Comparison of ENCODE assay signal across 26 cellular contexts in genomic region chr10:99521474-99522077, GRCh38. TPM values are rescaled to one million over a fixed set of nuclear protein-coding genes. Genes with fewer than 3 reads are reported as not detected.
DNase-seq lines count a peak whose midpoint lies in the region; ATAC-seq and TF ChIP-seq lines count a peak whose summit lies in the region.
"Had no signal": no experiment of that assay in that cellular context is flagged by ENCODE, and none has a peak within 500 bp of the region (broad histone marks: within the 10 kb centered on the region; RNA-seq: fewer than 3 reads in every experiment).

No MANE protein-coding gene starts in this region.

- no peaks in the 10 kb centered on the region for H3K9me3 ChIP-seq in colonic mucosa
- H3K9me3 ChIP-seq in psoas muscle: no peaks in the 10 kb centered on the region
- H3K9me3 ChIP-seq: ascending aorta, esophagus muscularis mucosa, MG63 had no signal

- H3K4me1 ChIP-seq in colonic mucosa: peaks cover 8% of the 10 kb centered on the region
- peaks cover 10% of the 10 kb centered on the region for H3K4me1 ChIP-seq in psoas muscle
- H3K4me1 ChIP-seq: ascending aorta had no signal

- H3K9ac ChIP-seq in colonic mucosa (ENCODE audit: low read depth in 2 of 2, low read length in 2 of 2): peak overlapping the region in 1 of 2 donors; percentile 24

- H3K27ac Mint-ChIP-seq in activated CD8-positive, alpha-beta T cell treated with anti-CD3 and anti-CD28 coated beads, Interleukin-2, amount 10 ng/mL, durations not matched to agents 7 days and 5 days: no peak overlapping the region
- no peak overlapping the region for H3K27ac Mint-ChIP-seq in stimulated activated naive CD8-positive, alpha-beta T cell treated with anti-CD3 and anti-CD28 coated beads, Interleukin-15, amount 100 ng/mL, for 72 hours
- H3K27ac Mint-ChIP-seq: activated naive CD4-positive, alpha-beta T cell treated with anti-CD3 and anti-CD28 coated beads, Interleukin-2, amount 50 U/mL, for 24 hours; activated T-cell treated with anti-CD3 and anti-CD28 coated beads, Interleukin-2, amount 50 U/mL, for 72 hours had no signal

- POLR2A ChIA-PET in activated CD8-positive, alpha-beta T cell treated with anti-CD3 and anti-CD28 coated beads, Interleukin-2, amount 10 ng/mL, durations not matched to agents 7 days and 5 days (lab: Charles Lee): no interaction called here

- H3K27ac ChIP-seq in colonic mucosa: peak overlapping the region; percentile 66
- H3K27ac ChIP-seq in psoas muscle: no peak overlapping the region
- H3K27ac ChIP-seq: ascending aorta, esophagus muscularis mucosa, skin epidermis had no signal

- H3K4me3 ChIP-seq in colonic mucosa (no peak overlapping the region), psoas muscle (peak overlapping the region; percentile 9)
- H3K4me3 ChIP-seq: ascending aorta, esophagus muscularis mucosa, lung, MG63, skin epidermis had no signal

- CTCF ChIA-PET in activated CD8-positive, alpha-beta T cell treated with anti-CD3 and anti-CD28 coated beads, Interleukin-2, amount 10 ng/mL, durations not matched to agents 7 days and 5 days (lab: Charles Lee): no interaction called here

- no peaks in the 10 kb centered on the region for H3K36me3 Mint-ChIP-seq in activated CD8-positive, alpha-beta T cell treated with anti-CD3 and anti-CD28 coated beads, Interleukin-2, amount 10 ng/mL, durations not matched to agents 7 days and 5 days (ENCODE audit: low read depth)
- H3K36me3 Mint-ChIP-seq: activated naive CD4-positive, alpha-beta T cell treated with anti-CD3 and anti-CD28 coated beads, Interleukin-2, amount 50 U/mL, for 24 hours; naive thymus-derived CD8-positive, alpha-beta T cell had no signal

- H3K27me3 ChIP-seq in colonic mucosa (peaks cover 62% of the 10 kb centered on the region), psoas muscle (ENCODE audit: insufficient read depth in 3 of 3, low read length in 2 of 3) (peaks cover 10 to 75% (median 52%) of the 10 kb centered on the region in 3 donors)
- H3K27me3 ChIP-seq: MG63 had no signal

- TF ChIP-seq CTCF in colonic mucosa (IDR thresholded peaks at IDR 0.05) (no peak), psoas muscle (IDR thresholded peaks at IDR 0.05) (no peak)

- peaks cover 61% of the 10 kb centered on the region for H3K27me3 Mint-ChIP-seq in activated CD8-positive, alpha-beta T cell treated with anti-CD3 and anti-CD28 coated beads, Interleukin-2, amount 10 ng/mL, durations not matched to agents 7 days and 5 days (ENCODE audit: low read depth)
- H3K27me3 Mint-ChIP-seq in stimulated activated naive CD8-positive, alpha-beta T cell treated with anti-CD3 and anti-CD28 coated beads, Interleukin-15, amount 100 ng/mL, for 72 hours: peaks cover 77% of the 10 kb centered on the region

- no peaks in the 10 kb centered on the region for H3K36me3 ChIP-seq in colonic mucosa
- H3K36me3 ChIP-seq in psoas muscle (ENCODE audit: insufficient read depth in 1 of 2, low read depth in 1 of 2): no peaks in the 10 kb centered on the region
- H3K36me3 ChIP-seq: ascending aorta, esophagus muscularis mucosa, MG63 had no signal

- intact Hi-C loops in colonic mucosa (cut with DNase I) (no loop called here), psoas muscle (cut with DNase I) (no loop called here)

- no peak overlapping the region for H3K4me3 Mint-ChIP-seq in activated CD8-positive, alpha-beta T cell treated with anti-CD3 and anti-CD28 coated beads, Interleukin-2, amount 10 ng/mL, durations not matched to agents 7 days and 5 days
- no peak overlapping the region for H3K4me3 Mint-ChIP-seq in stimulated activated naive CD8-positive, alpha-beta T cell treated with anti-CD3 and anti-CD28 coated beads, Interleukin-15, amount 100 ng/mL, for 72 hours
- H3K4me3 Mint-ChIP-seq: activated naive CD4-positive, alpha-beta T cell treated with anti-CD3 and anti-CD28 coated beads, Interleukin-2, amount 50 U/mL, for 24 hours; activated T-cell treated with anti-CD3 and anti-CD28 coated beads, Interleukin-2, amount 50 U/mL, for 72 hours; central memory CD8-positive, alpha-beta T cell; naive thymus-derived CD8-positive, alpha-beta T cell had no signal

- WGBS in psoas muscle, 3 donors: 11 to 13% (median 11%) methylated on average over 42 to 44 of the region's 44 CpGs

- no peaks in the 10 kb centered on the region for H3K9me3 Mint-ChIP-seq in activated CD8-positive, alpha-beta T cell treated with anti-CD3 and anti-CD28 coated beads, Interleukin-2, amount 10 ng/mL, durations not matched to agents 7 days and 5 days (ENCODE audit: insufficient read depth)
- H3K9me3 Mint-ChIP-seq in stimulated activated naive CD8-positive, alpha-beta T cell treated with anti-CD3 and anti-CD28 coated beads, Interleukin-15, amount 100 ng/mL, for 72 hours: no peaks in the 10 kb centered on the region
- H3K9me3 Mint-ChIP-seq: activated naive CD4-positive, alpha-beta T cell treated with anti-CD3 and anti-CD28 coated beads, Interleukin-2, amount 50 U/mL, for 24 hours; activated T-cell treated with anti-CD3 and anti-CD28 coated beads, Interleukin-2, amount 50 U/mL, for 72 hours; central memory CD8-positive, alpha-beta T cell had no signal

- DNase-seq in ELF-1 (ENCODE audit: low read depth, low spot score) (peak; percentile 85), colonic mucosa (peak; percentile 18), left lobe of liver (ENCODE audit: low spot score) (no peak), psoas muscle (no peak), SHP77 (lab: John Stamatoyannopoulos, UW) (no peak), hepatic stellate cell (ENCODE audit: low spot score) (no peak)
- DNase-seq in activated CD8-positive, alpha-beta T cell treated with anti-CD3 and anti-CD28 coated beads, Interleukin-2, amount 10 ng/mL, durations not matched to agents 7 days and 5 days: no peak
- no peak for DNase-seq in stimulated activated naive CD8-positive, alpha-beta T cell treated with anti-CD3 and anti-CD28 coated beads, Interleukin-15, amount 100 ng/mL, for 72 hours
- DNase-seq: activated CD4-positive, CD25-positive, alpha-beta regulatory T cell treated with anti-CD3 and anti-CD28 coated beads, Interleukin-2, amount 50 U/mL, for 72 hours; activated CD8-positive, alpha-beta memory T cell treated with anti-CD3 and anti-CD28 coated beads for 24 hours; activated T-cell treated with anti-CD3 and anti-CD28 coated beads, Interleukin-2, amount 50 U/mL, for 72 hours; effector CD8-positive, alpha-beta T cell; MG63; naive thymus-derived CD8-positive, alpha-beta T cell; NCI-H1417 treated with DMSO at 0.1 percent for 48 hours; stimulated activated CD4-positive, alpha-beta T cell treated with anti-CD3 and anti-CD28 coated beads, Interleukin-4, amount 100 ng/mL, for 1 hour had no signal

- ATAC-seq in left lobe of liver (peak; percentile 25), psoas muscle (peak in 2 of 4 donors; percentile 35 to 46)
- no peak for ATAC-seq in activated CD8-positive, alpha-beta T cell treated with anti-CD3 and anti-CD28 coated beads, Interleukin-2, amount 10 ng/mL, durations not matched to agents 7 days and 5 days
- no peak for ATAC-seq in stimulated activated naive CD8-positive, alpha-beta T cell treated with anti-CD3 and anti-CD28 coated beads, Interleukin-15, amount 100 ng/mL, for 72 hours
- ATAC-seq: activated T-cell treated with anti-CD3 and anti-CD28 coated beads, Interleukin-2, amount 50 U/mL, for 72 hours; naive thymus-derived CD8-positive, alpha-beta T cell had no signal

- peaks cover 2% of the 10 kb centered on the region for H3K4me1 Mint-ChIP-seq in activated CD8-positive, alpha-beta T cell treated with anti-CD3 and anti-CD28 coated beads, Interleukin-2, amount 10 ng/mL, durations not matched to agents 7 days and 5 days (ENCODE audit: low read depth)
- peaks cover 19% of the 10 kb centered on the region for H3K4me1 Mint-ChIP-seq in stimulated activated naive CD8-positive, alpha-beta T cell treated with anti-CD3 and anti-CD28 coated beads, Interleukin-15, amount 100 ng/mL, for 72 hours

RNA-seq across cellular contexts. Expression of gene NKX2-3, which starts 11.2 kb away (rescaled TPM):
- total RNA-seq in colonic mucosa (1 to 10 TPM; 5.4 to 7.9 TPM), left lobe of liver (0.08 TPM), psoas muscle (not detected)
- polyA plus RNA-seq in psoas muscle: not detected
- not detected for total RNA-seq in activated CD8-positive, alpha-beta T cell treated with anti-CD3 and anti-CD28 coated beads, Interleukin-2, amount 10 ng/mL, durations not matched to agents 7 days and 5 days
- total RNA-seq: A673; activated T-cell treated with anti-CD3 and anti-CD28 coated beads, Interleukin-2, amount 50 U/mL, for 72 hours; ascending aorta; glomerular endothelial cell; lung; naive thymus-derived CD8-positive, alpha-beta T cell had no signal
- polyA plus RNA-seq: BJ; lung; naive thymus-derived CD8-positive, alpha-beta T cell; urinary bladder had no signal

Comparison
In these comparisons a context has a peak if more than half of its experiments do, and no peak if none do; other contexts are left out.
1. DNase-seq: peak in ELF-1 (single experiment) and colonic mucosa (single experiment); none in left lobe of liver (single experiment), psoas muscle (0 of 2), SHP77 (0 of 2), activated CD8-positive, alpha-beta T cell treated with anti-CD3 and anti-CD28 coated beads, Interleukin-2, amount 10 ng/mL, durations not matched to agents 7 days and 5 days (single experiment), stimulated activated naive CD8-positive, alpha-beta T cell treated with anti-CD3 and anti-CD28 coated beads, Interleukin-15, amount 100 ng/mL, for 72 hours (0 of 2) and hepatic stellate cell (single experiment).